Comparison of ENCODE assay signal across 8 cellular contexts in genomic region chr17:7035591-7036368, GRCh38. TPM values are rescaled to one million over a fixed set of nuclear protein-coding genes. Genes with fewer than 3 reads are reported as not detected.
DNase-seq lines count a peak whose midpoint lies in the region; ATAC-seq, FAIRE-seq and TF ChIP-seq lines count a peak whose summit lies in the region.

TSS of gene SLC16A13 (plus strand) at chr17:7036015. CDS start at chr17:7036383, 368 bp downstream.

- dilution Hi-C loops in endothelial cell of umbilical vein (cut with MboI; ENCODE audit: extremely low pct_ligation_motif_present, low sequenced_read_pairs): no loop called here

- no peaks in the 10 kb centered on the region for H3K9me2 ChIP-seq in OCI-LY7 (ENCODE audit: insufficient read depth, low read length)

- H2AFZ ChIP-seq in OCI-LY7 (ENCODE audit: low read length) (peak within 1 kb of the TSS; percentile 80), endothelial cell of umbilical vein (ENCODE audit: low read depth, low read length) (peak within 1 kb of the TSS; percentile 18)

- peak; percentile 98 for FAIRE-seq in endothelial cell of umbilical vein (lab: Jason Lieb, UNC)

- no peaks in the 10 kb centered on the region for H4K20me1 ChIP-seq in OCI-LY7 (ENCODE audit: insufficient read depth, low read length)
- no peaks in the 10 kb centered on the region for H4K20me1 ChIP-seq in endothelial cell of umbilical vein (replicated peaks; ENCODE audit: control insufficient read depth, extremely low read depth, insufficient read depth, low read length)

- H3K36me3 ChIP-seq in OCI-LY7 (ENCODE audit: insufficient read depth, low read length) (no peaks in the 10 kb centered on the region), endothelial cell of umbilical vein (ENCODE audit: control insufficient read depth in 2 of 2, extremely low read depth in 1 of 2, insufficient read depth in 2 of 2, low read length in 2 of 2) (peaks cover 5% of the 10 kb centered on the region in 2 experiments)

- peak within 1 kb of the TSS; percentile 79 for H3K9ac ChIP-seq in endothelial cell of umbilical vein (replicated peaks; ENCODE audit: extremely low read depth, insufficient read depth, low read length)

- no peaks in the 10 kb centered on the region for H3K27me3 Mint-ChIP-seq in mesothelial cell of epicardium (ENCODE audit: low read depth)

- peak; percentile 84 for ATAC-seq in GM21526 (IDR thresholded peaks at IDR 0.05; ENCODE audit: low FRiP score, unreplicated experiment)

- intact Hi-C loops in OCI-LY7 (cut with micrococcal nuclease; ENCODE audit: unreplicated experiment): loop anchor here (2.0 to 5.0 kb wide), 2 partner anchors 21 to 402 kb away; partner anchors contain the start of genes FGF11 and TMEM102
- intact Hi-C loops in endothelial cell of umbilical vein (cut with micrococcal nuclease): no loop called here

- TF ChIP-seq CTCF in OCI-LY7 (conservative IDR thresholded peaks at IDR 0.05; ENCODE audit: low read length) (no peak), endothelial cell of umbilical vein (IDR thresholded peaks at IDR 0.05; ENCODE audit: extremely low read depth in 1 of 2, insufficient read depth in 1 of 2, low read depth in 1 of 2, low read length in 2 of 2) (no peak), mesothelial cell of epicardium (IDR thresholded peaks at IDR 0.05; ENCODE audit: unreplicated experiment) (no peak)

- peak within 1 kb of the TSS; percentile 61 for H3K27ac ChIP-seq in OCI-LY7 (ENCODE audit: low read depth, low read length, poor library complexity, severe bottlenecking)
- H3K27ac ChIP-seq in endothelial cell of umbilical vein (ENCODE audit: insufficient read depth, low read depth, low read length): peak within 1 kb of the TSS; percentile 84

- peak within 1 kb of the TSS; percentile 89 for H3K27ac Mint-ChIP-seq in mesothelial cell of epicardium

- H3K4me2 ChIP-seq in OCI-LY7 (ENCODE audit: low read length) (peak within 1 kb of the TSS; percentile 92), endothelial cell of umbilical vein (ENCODE audit: insufficient read depth, low read length) (peak within 1 kb of the TSS; percentile 81)

- H3K79me2 ChIP-seq in OCI-LY7 (ENCODE audit: insufficient read depth, low read depth, low read length) (peaks cover 8% of the 10 kb centered on the region; the same call in 1 of the 2 replicates), endothelial cell of umbilical vein (ENCODE audit: control insufficient read depth, insufficient read depth, low read length) (peaks cover 7% of the 10 kb centered on the region)

- H3K27me3 ChIP-seq in endothelial cell of umbilical vein (ENCODE audit: control insufficient read depth in 2 of 2, insufficient read depth in 2 of 2, low read length in 2 of 2): no peaks in the 10 kb centered on the region

- TF ChIP-seq POLR2A in endothelial cell of umbilical vein (IDR thresholded peaks at IDR 0.05; ENCODE audit: low read depth, low read length): no peak

- POLR2A ChIA-PET in OCI-LY7 (lab: Charles Lee) (interaction anchor here (0.6 to 1.4 kb wide), 9 partner anchors 10 to 294 kb away, joined by 3 to 6 read pairs (median 3); no protein-coding TSS in a partner anchor), endothelial cell of umbilical vein (lab: Charles Lee) (interaction anchor here (1.0 to 3.5 kb wide), 5 partner anchors 9 to 25 kb away, joined by 3 to 23 read pairs (median 5); partner anchors contain the start of gene BCL6B)

- H3K4me3 ChIP-seq in OCI-LY7 (ENCODE audit: low read depth, low read length, poor library complexity, severe bottlenecking): peak within 1 kb of the TSS; percentile 79
- H3K4me3 ChIP-seq in endothelial cell of umbilical vein (replicated peaks in 1 of 3; ENCODE audit: insufficient read depth in 1 of 3, low read depth in 1 of 3, low read length in 3 of 3): peak within 1 kb of the TSS; percentile 55 to 76 (median 61)

- BruUV-seq in OCI-LY7 (replicated peaks; lab: Mats Ljungman, UMichigan) (no TSS peak), endothelial cell of umbilical vein (replicated peaks; lab: Mats Ljungman, UMichigan) (no TSS peak)

- no peaks in the 10 kb centered on the region for H3K9me1 ChIP-seq in endothelial cell of umbilical vein (replicated peaks; ENCODE audit: control insufficient read depth, extremely low read depth, insufficient read depth, low read length)

- no peaks in the 10 kb centered on the region for H3K36me3 Mint-ChIP-seq in mesothelial cell of epicardium

- H3K4me1 Mint-ChIP-seq in mesothelial cell of epicardium: peaks cover 20% of the 10 kb centered on the region

- no peaks in the 10 kb centered on the region for H3K9me3 Mint-ChIP-seq in mesothelial cell of epicardium

- CTCF ChIA-PET in OCI-LY7 (lab: Charles Lee; ENCODE audit: unreplicated experiment): interaction anchor here (0.9 to 1.0 kb wide), 2 partner anchors 14 to 182 kb away, joined by 3 to 5 read pairs; no protein-coding TSS in a partner anchor
- CTCF ChIA-PET in endothelial cell of umbilical vein (lab: Charles Lee): interaction anchor here (0.6 to 1.7 kb wide), 9 partner anchors 8 to 192 kb away, joined by 3 to 15 read pairs (median 4); partner anchors contain the start of gene BCL6B

- DNase-seq in DMS 273 treated with DMSO at 0.1 percent for 48 hours (lab: John Stamatoyannopoulos, UW): peak; percentile 83
- peak; percentile 98 for DNase-seq in HuH-7 (ENCODE audit: low spot score)
- DNase-seq in OCI-LY7 (ENCODE audit: low spot score): peak; percentile 98
- peak; percentile 95 for DNase-seq in activated T-cell treated with anti-CD3 and anti-CD28 coated beads for 1 hour (ENCODE audit: low read depth)
- peak; percentile 96 for DNase-seq in endothelial cell of umbilical vein (ENCODE audit: low read depth, low spot score)
- DNase-seq in mesothelial cell of epicardium (ENCODE audit: low spot score in 2 of 2, unreplicated experiment in 2 of 2): peak; percentile 90 to 92
- DNase-seq in stimulated activated CD8-positive, alpha-beta memory T cell treated with anti-CD3 and anti-CD28 coated beads, Interleukin-15, amount 100 ng/mL, for 48 hours (ENCODE audit: low read depth in 2 of 2): peak; percentile 97 to 98

- H3K4me1 ChIP-seq in OCI-LY7 (ENCODE audit: insufficient read depth, low read length, poor library complexity, severe bottlenecking) (peaks cover 19% of the 10 kb centered on the region), endothelial cell of umbilical vein (ENCODE audit: control insufficient read depth, extremely low read depth, insufficient read depth, low read length) (peaks cover 31% of the 10 kb centered on the region)

- peak within 1 kb of the TSS; percentile 84 for H3K4me3 Mint-ChIP-seq in mesothelial cell of epicardium

- H3K9me3 ChIP-seq in OCI-LY7 (ENCODE audit: low read length): no peaks in the 10 kb centered on the region
- H3K9me3 ChIP-seq in endothelial cell of umbilical vein (replicated peaks; ENCODE audit: control insufficient read depth, insufficient read depth, low read length): no peaks in the 10 kb centered on the region

TF ChIP-seq in endothelial cell of umbilical vein, 7 proteins besides CTCF, POLR2A, EP300 and RAD21:
- TF ChIP-seq MYC (IDR thresholded peaks at IDR 0.05; ENCODE audit: low read depth, low read length) (no peak), EZH2 (IDR thresholded peaks at IDR 0.05; ENCODE audit: borderline replicate concordance, low read depth, low read length, severe bottlenecking) (no peak), GATA2 (IDR thresholded peaks at IDR 0.05; ENCODE audit: insufficient read depth, insufficient read length, low read depth, low read length) (no peak), JUN (IDR thresholded peaks at IDR 0.05; ENCODE audit: borderline replicate concordance, insufficient read depth, insufficient read length, low read depth) (no peak), FOS (IDR thresholded peaks at IDR 0.05; ENCODE audit: borderline replicate concordance, insufficient read depth, low read length) (no peak), POLR2AphosphoS5 (IDR thresholded peaks at IDR 0.05; ENCODE audit: insufficient read depth, low read depth, low read length) (peak; percentile 69), MAX (IDR thresholded peaks at IDR 0.05; ENCODE audit: insufficient read depth, insufficient read length) (peak; percentile 95)

RNA-seq across cellular contexts. Expression of gene SLC16A13, which starts in this region (rescaled TPM):
- 0.77 and 2.8 TPM in 2 replicates for total RNA-seq in OCI-LY7 (2014; rRNA removed; shearing (Covaris generic))
- 18.3 and 22.5 TPM in 2 replicates for total RNA-seq in OCI-LY7 (2022)
- 18.6 and 24.7 TPM in 2 replicates for total RNA-seq in endothelial cell of umbilical vein
- polyA plus RNA-seq in endothelial cell of umbilical vein: 16.8 and 18.4 TPM in 2 replicates
- polyA plus RNA-seq in endothelial cell of umbilical vein (2011; cell fraction: cytosol; rRNA removed): 6.4 and 8.0 TPM in 2 replicates
- polyA plus RNA-seq in endothelial cell of umbilical vein (2011; cell fraction: nucleus; rRNA removed): 8.8 and 10.8 TPM in 2 replicates
- 7.9 and 12.0 TPM in 2 replicates for polyA plus RNA-seq in endothelial cell of umbilical vein (2012)
- 13.8 and 17.9 TPM in 2 replicates for polyA minus RNA-seq in endothelial cell of umbilical vein
- polyA minus RNA-seq in endothelial cell of umbilical vein (2011; cell fraction: cytosol; rRNA and poly(A)+ RNA removed): 1.8 TPM
- 5.2 and 6.5 TPM in 2 replicates for polyA minus RNA-seq in endothelial cell of umbilical vein (2011; cell fraction: nucleus; rRNA and poly(A)+ RNA removed)
- total RNA-seq in mesothelial cell of epicardium: 10.4 to 10.7 TPM (median 10.7 TPM) in 3 replicates

Comparison
In these comparisons a context has a peak if more than half of its experiments do, and no peak if none do; other contexts are left out.
1. Peak in every context shown above with its lines: DNase-seq, ATAC-seq, H3K4me3 ChIP-seq and H3K27ac ChIP-seq.